In genomic region chr4:15912961-15913630, GRCh38 we compare ENCODE assay signal across 18 cellular contexts. TPM values are rescaled to one million over a fixed set of nuclear protein-coding genes. Genes with fewer than 3 reads are reported as not detected.
DNase-seq lines count a peak whose midpoint lies in the region; ATAC-seq, FAIRE-seq and TF ChIP-seq lines count a peak whose summit lies in the region.
"Had no signal": no experiment of that assay in that cellular context is flagged by ENCODE, and none has a peak within 500 bp of the region (broad histone marks: within the 10 kb centered on the region; RNA-seq: fewer than 3 reads in every experiment).

No MANE protein-coding gene starts in this region.

- H3K27me3 ChIP-seq in brain microvascular endothelial cell (replicated peaks) (no peaks in the 10 kb centered on the region), kidney epithelial cell (ENCODE audit: control insufficient read depth, insufficient read depth, low read length) (no peaks in the 10 kb centered on the region)
- H3K27me3 ChIP-seq: pancreas had no signal

- H3K36me3 ChIP-seq in brain microvascular endothelial cell (replicated peaks) (no peaks in the 10 kb centered on the region), kidney epithelial cell (ENCODE audit: control insufficient read depth, insufficient read depth, low read length) (no peaks in the 10 kb centered on the region)
- H3K36me3 ChIP-seq: HAP-1, pancreas had no signal

- TF ChIP-seq RAD21 in Ishikawa (IDR thresholded peaks at IDR 0.05; ENCODE audit: low read depth) = no peak

- TF ChIP-seq EP300 in Ishikawa (IDR thresholded peaks at IDR 0.05; ENCODE audit: borderline replicate concordance) = peak; percentile 92

- in situ Hi-C loops in brain microvascular endothelial cell (cut with HindIII; ENCODE audit: low pct_ligation_motif_present, low sequenced_read_pairs) = no loop called here

- TF ChIP-seq CTCF in brain microvascular endothelial cell (IDR thresholded peaks at IDR 0.05; ENCODE audit: low read depth, low read length, missing control alignments) = no peak
- TF ChIP-seq CTCF in kidney epithelial cell (IDR thresholded peaks at IDR 0.05; ENCODE audit: insufficient read depth, low read length, poor library complexity, severe bottlenecking) = no peak

- DNase-seq in brain microvascular endothelial cell (peak; percentile 61), kidney epithelial cell (ENCODE audit: low read depth) (peak; percentile 73), frontal cortex (ENCODE audit: low spot score in 2 of 2) (no peak), cortex of kidney (lab: John Stamatoyannopoulos, UW) (no peak)
- DNase-seq: activated CD8-positive, alpha-beta memory T cell treated with anti-CD3 and anti-CD28 coated beads, Interleukin-2, amount 10 ng/mL, durations not matched to agents 7 days and 5 days; activated naive CD4-positive, alpha-beta T cell; CD4-positive, alpha-beta T cell; effector CD4-positive, alpha-beta T cell; NCI-H446 treated with DMSO at 0.1 percent for 48 hours; pancreas had no signal

- peak overlapping the region; percentile 98 for H3K27ac ChIP-seq in brain microvascular endothelial cell
- H3K27ac ChIP-seq: HL-60 had no signal

- no peak for FAIRE-seq in frontal cortex (lab: Jason Lieb, UNC)
- FAIRE-seq: islet of Langerhans, pancreas had no signal

- H3K4me3 ChIP-seq in brain microvascular endothelial cell (ENCODE audit: low read depth, low read length) = no peak overlapping the region
- no peak overlapping the region for H3K4me3 ChIP-seq in kidney epithelial cell (ENCODE audit: low read depth, low read length)
- H3K4me3 ChIP-seq: HAP-1, pancreas had no signal

- ATAC-seq in HG03045 (IDR thresholded peaks at IDR 0.05; ENCODE audit: unreplicated experiment) (no peak), HG03520 (IDR thresholded peaks at IDR 0.05; ENCODE audit: unreplicated experiment) (no peak)
- ATAC-seq: activated CD8-positive, alpha-beta memory T cell treated with anti-CD3 and anti-CD28 coated beads, Interleukin-2, amount 10 ng/mL, durations not matched to agents 7 days and 5 days had no signal

TF ChIP-seq in Ishikawa, 13 proteins besides CTCF, POLR2A, EP300 and RAD21:
- TF ChIP-seq CEBPB (IDR thresholded peaks at IDR 0.05) (no peak), TEAD4 (IDR thresholded peaks at IDR 0.05) (peak; percentile 96), NFIC (IDR thresholded peaks at IDR 0.05) (peak; percentile 86), TCF12 (IDR thresholded peaks at IDR 0.05; ENCODE audit: low read depth) (peak; percentile 86), REST (IDR thresholded peaks at IDR 0.05; ENCODE audit: low read depth) (no peak), TAF1 (IDR thresholded peaks at IDR 0.05; ENCODE audit: low read depth) (no peak), YY1 (IDR thresholded peaks at IDR 0.05; ENCODE audit: low read depth) (no peak), EGR1 (IDR thresholded peaks at IDR 0.05) (no peak), FOXM1 (IDR thresholded peaks at IDR 0.05; ENCODE audit: borderline replicate concordance, low read depth) (peak; percentile 71; the same call in 1 of the 2 replicates), MAX (IDR thresholded peaks at IDR 0.05) (peak; percentile 66; the same call in 1 of the 2 replicates), CREB1 (IDR thresholded peaks at IDR 0.05; ENCODE audit: low read depth) (no peak), ZBTB7A (IDR thresholded peaks at IDR 0.05; ENCODE audit: low read depth) (no peak)
- TF ChIP-seq, protein P1, sequence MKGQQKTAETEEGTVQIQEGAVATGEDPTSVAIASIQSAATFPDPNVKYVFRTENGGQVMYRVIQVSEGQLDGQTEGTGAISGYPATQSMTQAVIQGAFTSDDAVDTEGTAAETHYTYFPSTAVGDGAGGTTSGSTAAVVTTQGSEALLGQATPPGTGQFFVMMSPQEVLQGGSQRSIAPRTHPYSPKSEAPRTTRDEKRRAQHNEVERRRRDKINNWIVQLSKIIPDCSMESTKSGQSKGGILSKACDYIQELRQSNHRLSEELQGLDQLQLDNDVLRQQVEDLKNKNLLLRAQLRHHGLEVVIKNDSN (IDR thresholded peaks at IDR 0.05) = no peak
TF ChIP-seq in Ishikawa: peak in this region for 5.

RNA-seq across cellular contexts. Expression of gene FGFBP1, which starts 25.4 kb away (rescaled TPM):
- 4.8 and 5.2 TPM in 2 replicates for total RNA-seq in kidney epithelial cell
- total RNA-seq in frontal cortex = not detected
- total RNA-seq: activated CD8-positive, alpha-beta memory T cell treated with anti-CD3 and anti-CD28 coated beads, Interleukin-2, amount 10 ng/mL, durations not matched to agents 7 days and 5 days; CD4-positive, alpha-beta T cell; glomerular endothelial cell; mucosa of gallbladder had no signal

RNA-seq across cellular contexts. Expression of gene FGFBP2, which starts 49.9 kb away (rescaled TPM):
- total RNA-seq in kidney epithelial cell (not detected in 2 replicates), frontal cortex (not detected)
- total RNA-seq: glomerular endothelial cell had no signal

Comparison
In these comparisons a context has a peak if more than half of its experiments do, and no peak if none do; other contexts are left out.
1. DNase-seq: peak in brain microvascular endothelial cell (single experiment) and kidney epithelial cell (single experiment); none in frontal cortex (0 of 2) and cortex of kidney (single experiment).